In the genomic region with DNA sequence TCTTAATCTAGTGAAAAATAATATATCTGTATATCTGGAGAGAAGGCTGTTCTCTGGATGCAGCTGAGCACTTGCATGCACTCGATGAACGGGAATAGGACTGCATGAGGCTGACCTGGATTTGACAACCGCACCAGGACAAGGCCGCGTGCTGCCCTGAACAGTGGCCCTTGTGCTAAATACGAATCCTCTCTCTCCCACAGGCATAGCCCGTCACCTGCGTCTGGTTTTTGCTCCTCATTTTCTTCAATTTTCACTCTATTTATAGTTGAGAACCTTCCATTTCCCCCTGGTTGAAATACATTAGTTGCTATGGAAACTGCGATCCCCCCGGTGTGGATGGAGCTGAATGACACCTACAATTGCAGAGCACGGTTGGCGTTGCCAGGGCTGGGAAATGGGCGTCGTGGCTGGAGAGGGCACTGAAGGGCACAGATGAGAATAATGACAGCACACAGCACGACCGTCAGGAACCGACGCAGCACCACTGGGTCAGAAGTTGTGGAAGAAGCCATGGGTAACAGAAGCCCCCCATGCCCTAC, we compare ENCODE assay signal across 9 cellular contexts.
"Had no signal": no experiment of that assay in that cellular context is flagged by ENCODE, and none has a peak within 500 bp of the region (broad histone marks: within the 10 kb centered on the region; RNA-seq: fewer than 3 reads in every experiment).

No MANE protein-coding gene starts in this region.

- H3K27ac ChIP-seq: neutrophil, tibial nerve, uterus had no signal

- H3K4me3 ChIP-seq: tibial nerve, uterus had no signal

- H3K9me3 ChIP-seq: neutrophil, tibial nerve, uterus had no signal

- H3K4me1 ChIP-seq: uterus had no signal

- H3K27me3 ChIP-seq: tibial nerve, uterus had no signal

- DNase-seq: activated CD4-positive, alpha-beta T cell treated with anti-CD3 and anti-CD28 coated beads for 36 hours; amniotic stem cell; effector memory CD8-positive, alpha-beta T cell; naive thymus-derived CD4-positive, alpha-beta T cell; stimulated activated CD4-positive, alpha-beta T cell treated with anti-CD3 and anti-CD28 coated beads, Interleukin-2, amount 100 ng/mL, for 24 hours; uterus had no signal

- H3K36me3 ChIP-seq: neutrophil, tibial nerve, uterus had no signal

- ATAC-seq: activated CD4-positive, alpha-beta T cell treated with anti-CD3 and anti-CD28 coated beads for 36 hours; effector memory CD8-positive, alpha-beta T cell; naive thymus-derived CD4-positive, alpha-beta T cell; WTC11 had no signal
